1 cellular context compared by ENCODE assay signal in genomic region chr17:78337244-78338109, GRCh38.
TF ChIP-seq lines count a peak whose summit lies in the region.

No MANE protein-coding gene starts in this region.

TF ChIP-seq in GM12878, 131 proteins besides CTCF, POLR2A, EP300 and RAD21 (continued from another document):
- TF ChIP-seq ETV6 (conservative IDR thresholded peaks at IDR 0.05 in 1 of 2, IDR thresholded peaks at IDR 0.05 in 1 of 2; ENCODE audit: borderline replicate concordance in 1 of 2, low read depth in 1 of 2) (0 out of 4 replicates have a peak, but pooled peaks of 1 of the 2 experiments have one; percentile 55), SPI1 (IDR thresholded peaks at IDR 0.05; ENCODE audit: borderline replicate concordance, insufficient read depth, low read depth, low read length) (peak; percentile 98), ESRRA (IDR thresholded peaks at IDR 0.05; ENCODE audit: low read length) (no peak), KLF5 (IDR thresholded peaks at IDR 0.05; ENCODE audit: partially characterized antibody) (peak; percentile 62)
TF ChIP-seq in GM12878: peak in this region for 49.
